In the genomic region with DNA sequence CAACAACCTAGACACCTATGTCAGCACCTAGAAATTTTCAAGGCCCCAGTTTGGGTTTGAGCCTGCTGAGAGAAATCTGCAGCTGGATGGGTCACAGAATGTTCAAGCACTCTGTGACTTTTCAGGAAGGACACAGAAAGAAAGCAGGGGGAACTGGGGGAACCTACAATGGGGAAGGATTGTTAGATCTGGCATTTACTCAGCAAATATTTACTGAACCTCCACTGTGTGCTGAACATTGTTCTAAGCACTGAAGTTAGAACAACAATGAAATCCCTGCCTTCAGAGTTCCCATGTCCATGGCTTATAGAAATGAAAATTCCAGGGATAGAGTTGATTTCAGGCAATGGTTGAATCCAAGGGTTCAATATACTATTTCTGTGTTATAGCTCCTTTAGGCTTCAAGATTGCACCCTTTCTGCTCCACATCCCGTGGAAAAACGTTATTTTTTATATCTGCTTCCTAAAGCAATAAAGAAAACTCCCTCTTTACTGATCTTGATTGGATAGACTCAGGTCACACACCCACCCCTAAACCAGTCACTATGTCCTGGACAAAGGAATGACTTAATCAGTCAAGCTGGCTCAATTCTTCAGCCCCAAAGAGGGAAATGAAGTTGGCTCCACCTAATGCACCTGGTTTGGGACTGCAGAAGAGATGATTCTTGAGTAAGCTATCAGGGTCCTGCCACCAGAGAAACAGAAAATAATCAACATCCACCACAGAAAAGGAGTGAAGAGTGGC, we compare ENCODE assay signal across 34 cellular contexts.
"Had no signal": no experiment of that assay in that cellular context is flagged by ENCODE, and none has a peak within 500 bp of the region (broad histone marks: within the 10 kb centered on the region; RNA-seq: fewer than 3 reads in every experiment).

No MANE protein-coding gene starts in this region.

- DNase-seq: activated B cell treated with CpG ODN at 0.5 μM for 24 hours; activated CD4-positive, alpha-beta memory T cell treated with anti-CD3 and anti-CD28 coated beads for 36 hours; activated CD4-positive, alpha-beta T cell treated with anti-CD3 and anti-CD28 coated beads for 36 hours; activated CD4-positive, alpha-beta T cell treated with anti-CD3 and anti-CD28 coated beads, Interleukin-2, amount 10 ng/mL, durations not matched to agents 24 days and 14 days; activated CD8-positive, alpha-beta memory T cell treated with anti-CD3 and anti-CD28 coated beads, Interleukin-2, amount 10 ng/mL, durations not matched to agents 7 days and 5 days; activated CD8-positive, alpha-beta memory T cell treated with anti-CD3 and anti-CD28 coated beads, Interleukin-2, amount 50 U/mL, for 4 hours; activated CD8-positive, alpha-beta T cell treated with anti-CD3 and anti-CD28 coated beads, Interleukin-2, amount 10 ng/mL, durations not matched to agents 7 days and 5 days; activated effector memory CD4-positive, alpha-beta T cell treated with anti-CD3 and anti-CD28 coated beads, Interleukin-2, amount 50 U/mL, for 16 hours; activated naive CD4-positive, alpha-beta T cell treated with anti-CD3 and anti-CD28 coated beads for 36 hours; activated naive CD8-positive, alpha-beta T cell treated with anti-CD3 and anti-CD28 coated beads for 36 hours; activated naive CD8-positive, alpha-beta T cell treated with anti-CD3 and anti-CD28 coated beads, Interleukin-2, amount 50 U/mL, for 24 hours; activated T-cell treated with anti-CD3 and anti-CD28 coated beads, Interleukin-2, amount 50 U/mL, for 1 hour; activated T-cell treated with anti-CD3 and anti-CD28 coated beads, Interleukin-2, amount 50 U/mL, for 48 hours; adrenal gland; amygdala; aorta; dorsolateral prefrontal cortex; effector memory CD4-positive, alpha-beta T cell; endodermal cell; foreskin fibroblast; T-helper 1 cell; T-helper 17 cell; T1000; WERI-Rb-1 had no signal

- H3K4me3 ChIP-seq: adrenal gland, body of pancreas, coronary artery, dorsolateral prefrontal cortex had no signal

- H3K4me3 Mint-ChIP-seq: activated B cell treated with CpG ODN at 0.5 μM for 24 hours; activated CD4-positive, alpha-beta memory T cell treated with anti-CD3 and anti-CD28 coated beads for 36 hours; activated CD4-positive, alpha-beta T cell treated with anti-CD3 and anti-CD28 coated beads for 36 hours; activated CD4-positive, alpha-beta T cell treated with anti-CD3 and anti-CD28 coated beads, Interleukin-2, amount 10 ng/mL, durations not matched to agents 24 days and 14 days; activated CD8-positive, alpha-beta memory T cell treated with anti-CD3 and anti-CD28 coated beads, Interleukin-2, amount 10 ng/mL, durations not matched to agents 7 days and 5 days; activated CD8-positive, alpha-beta T cell treated with anti-CD3 and anti-CD28 coated beads, Interleukin-2, amount 10 ng/mL, durations not matched to agents 7 days and 5 days; activated naive CD4-positive, alpha-beta T cell treated with anti-CD3 and anti-CD28 coated beads for 36 hours; activated naive CD4-positive, alpha-beta T cell treated with anti-CD3 and anti-CD28 coated beads, Interleukin-2, amount 50 U/mL, for 24 hours; activated naive CD8-positive, alpha-beta T cell treated with anti-CD3 and anti-CD28 coated beads for 36 hours; activated naive CD8-positive, alpha-beta T cell treated with anti-CD3 and anti-CD28 coated beads, Interleukin-2, amount 50 U/mL, for 24 hours; activated T-helper 1 cell treated with anti-CD3 and anti-CD28 coated beads, Interleukin-12 subunit alpha, Interleukin-12 subunit beta, Interleukin-2, Interleukin-4 antibody, amounts not matched to agents 30 ng/mL and 10 ng/mL and 1 ng/mL, durations not matched to agents 14 hours and 24 hours and 36 hours; central memory CD8-positive, alpha-beta T cell; dendritic cell treated with granulocyte-macrophage colony-stimulating factor and Interleukin-4, amounts not matched to agents 40 ng/mL and 50 ng/mL, for 4 days; endodermal cell; T-helper 17 cell; T-helper 2 cell treated with Interferon-gamma antibody and Interleukin-4, amounts not matched to agents 5 μg/mL and 100 μg/mL, for 36 hours had no signal

- H3K9me3 ChIP-seq: adrenal gland, body of pancreas had no signal

- H3K27ac ChIP-seq: adrenal gland, body of pancreas, coronary artery, dorsolateral prefrontal cortex, WERI-Rb-1 had no signal

- H3K4me1 ChIP-seq: adrenal gland, body of pancreas had no signal

- H3K9me3 Mint-ChIP-seq: activated B cell treated with CpG ODN at 0.5 μM for 24 hours; activated CD4-positive, alpha-beta memory T cell treated with anti-CD3 and anti-CD28 coated beads for 36 hours; activated CD4-positive, alpha-beta T cell treated with anti-CD3 and anti-CD28 coated beads, Interleukin-2, amount 10 ng/mL, durations not matched to agents 24 days and 14 days; activated naive CD4-positive, alpha-beta T cell treated with anti-CD3 and anti-CD28 coated beads for 36 hours; activated naive CD4-positive, alpha-beta T cell treated with anti-CD3 and anti-CD28 coated beads, Interleukin-2, amount 50 U/mL, for 24 hours; activated naive CD8-positive, alpha-beta T cell treated with anti-CD3 and anti-CD28 coated beads for 36 hours; activated naive CD8-positive, alpha-beta T cell treated with anti-CD3 and anti-CD28 coated beads, Interleukin-2, amount 50 U/mL, for 24 hours; activated T-helper 2 cell treated with anti-CD3 and anti-CD28 coated beads, Interferon-gamma antibody, Interleukin-2, Interleukin-4, amounts not matched to agents 10 μg/mL and 5 μg/mL and 100 μg/mL, durations not matched to agents 14 hours and 24 hours and 36 hours; central memory CD8-positive, alpha-beta T cell; dendritic cell treated with granulocyte-macrophage colony-stimulating factor and Interleukin-4, amounts not matched to agents 40 ng/mL and 50 ng/mL, for 4 days; T-helper 2 cell treated with Interferon-gamma antibody and Interleukin-4, amounts not matched to agents 5 μg/mL and 100 μg/mL, for 36 hours had no signal

- ATAC-seq: activated CD4-positive, alpha-beta T cell treated with anti-CD3 and anti-CD28 coated beads for 36 hours; activated CD4-positive, CD25-positive, alpha-beta regulatory T cell treated with anti-CD3 and anti-CD28 coated beads, Interleukin-2, amount 50 U/mL, for 24 hours; activated CD8-positive, alpha-beta memory T cell treated with anti-CD3 and anti-CD28 coated beads, Interleukin-2, amount 10 ng/mL, durations not matched to agents 7 days and 5 days; activated CD8-positive, alpha-beta T cell treated with anti-CD3 and anti-CD28 coated beads, Interleukin-2, amount 10 ng/mL, durations not matched to agents 7 days and 5 days; activated naive CD8-positive, alpha-beta T cell treated with anti-CD3 and anti-CD28 coated beads, Interleukin-2, amount 50 U/mL, for 24 hours; body of pancreas; esophagus mucosa; T-helper 17 cell had no signal

- H3K27me3 ChIP-seq: adrenal gland, body of pancreas had no signal

- H3K36me3 Mint-ChIP-seq: activated CD4-positive, alpha-beta memory T cell treated with anti-CD3 and anti-CD28 coated beads for 36 hours; activated CD8-positive, alpha-beta memory T cell treated with anti-CD3 and anti-CD28 coated beads, Interleukin-2, amount 10 ng/mL, durations not matched to agents 7 days and 5 days; activated naive CD4-positive, alpha-beta T cell treated with anti-CD3 and anti-CD28 coated beads, Interleukin-2, amount 50 U/mL, for 24 hours; activated naive CD8-positive, alpha-beta T cell treated with anti-CD3 and anti-CD28 coated beads for 36 hours had no signal

- H3K36me3 ChIP-seq: adrenal gland, WERI-Rb-1 had no signal

- H3K4me1 Mint-ChIP-seq: activated B cell treated with CpG ODN at 0.5 μM for 24 hours; activated CD4-positive, alpha-beta T cell treated with anti-CD3 and anti-CD28 coated beads for 36 hours; activated CD4-positive, alpha-beta T cell treated with anti-CD3 and anti-CD28 coated beads, Interleukin-2, amount 10 ng/mL, durations not matched to agents 24 days and 14 days; activated CD8-positive, alpha-beta memory T cell treated with anti-CD3 and anti-CD28 coated beads, Interleukin-2, amount 10 ng/mL, durations not matched to agents 7 days and 5 days; activated naive CD4-positive, alpha-beta T cell treated with anti-CD3 and anti-CD28 coated beads, Interleukin-2, amount 50 U/mL, for 24 hours; activated naive CD8-positive, alpha-beta T cell treated with anti-CD3 and anti-CD28 coated beads for 36 hours; activated naive CD8-positive, alpha-beta T cell treated with anti-CD3 and anti-CD28 coated beads, Interleukin-2, amount 50 U/mL, for 24 hours; central memory CD8-positive, alpha-beta T cell; T-helper 17 cell had no signal

- H3K27ac Mint-ChIP-seq: activated B cell treated with CpG ODN at 0.5 μM for 24 hours; activated CD4-positive, alpha-beta memory T cell treated with anti-CD3 and anti-CD28 coated beads for 36 hours; activated CD4-positive, alpha-beta T cell treated with anti-CD3 and anti-CD28 coated beads for 36 hours; activated CD4-positive, alpha-beta T cell treated with anti-CD3 and anti-CD28 coated beads, Interleukin-2, amount 10 ng/mL, durations not matched to agents 24 days and 14 days; activated CD8-positive, alpha-beta memory T cell treated with anti-CD3 and anti-CD28 coated beads, Interleukin-2, amount 10 ng/mL, durations not matched to agents 7 days and 5 days; activated CD8-positive, alpha-beta T cell treated with anti-CD3 and anti-CD28 coated beads, Interleukin-2, amount 10 ng/mL, durations not matched to agents 7 days and 5 days; activated naive CD4-positive, alpha-beta T cell treated with anti-CD3 and anti-CD28 coated beads for 36 hours; activated naive CD4-positive, alpha-beta T cell treated with anti-CD3 and anti-CD28 coated beads, Interleukin-2, amount 50 U/mL, for 24 hours; activated naive CD8-positive, alpha-beta T cell treated with anti-CD3 and anti-CD28 coated beads for 36 hours; activated naive CD8-positive, alpha-beta T cell treated with anti-CD3 and anti-CD28 coated beads, Interleukin-2, amount 50 U/mL, for 24 hours; activated T-helper 1 cell treated with anti-CD3 and anti-CD28 coated beads, Interleukin-12 subunit alpha, Interleukin-12 subunit beta, Interleukin-2, Interleukin-4 antibody, amounts not matched to agents 30 ng/mL and 10 ng/mL and 1 ng/mL, durations not matched to agents 14 hours and 24 hours and 36 hours; activated T-helper 2 cell treated with anti-CD3 and anti-CD28 coated beads, Interferon-gamma antibody, Interleukin-2, Interleukin-4, amounts not matched to agents 10 μg/mL and 5 μg/mL and 100 μg/mL, durations not matched to agents 14 hours and 24 hours and 36 hours; dendritic cell treated with granulocyte-macrophage colony-stimulating factor and Interleukin-4, amounts not matched to agents 40 ng/mL and 50 ng/mL, for 4 days; endodermal cell; T-helper 17 cell; T-helper 2 cell treated with Interferon-gamma antibody and Interleukin-4, amounts not matched to agents 5 μg/mL and 100 μg/mL, for 36 hours had no signal
